ENCODE assay signal across 14 cellular contexts in genomic region chr6:21586300-21586699, GRCh38. TPM values are rescaled to one million over a fixed set of nuclear protein-coding genes. Genes with fewer than 3 reads are reported as not detected.
A peak's percentile ranks its signal among the peaks of the same experiment; 100 is the strongest.
DNase-seq lines count a peak whose midpoint lies in the region; ATAC-seq and TF ChIP-seq lines count a peak whose summit lies in the region.
"Had no signal": no experiment of that assay in that cellular context is flagged by ENCODE, and none has a peak within 500 bp of the region (broad histone marks: within the 10 kb centered on the region; RNA-seq: fewer than 3 reads in every experiment).

No MANE protein-coding gene starts in this region.

- peaks cover 7% of the 10 kb centered on the region for H3K27me3 Mint-ChIP-seq in brain
- peaks cover 4 to 18% (median 10%) of the 10 kb centered on the region in 5 donors for H3K27me3 Mint-ChIP-seq in naive thymus-derived CD8-positive, alpha-beta T cell

- H3K4me1 Mint-ChIP-seq in brain = peaks cover 30% of the 10 kb centered on the region
- H3K4me1 Mint-ChIP-seq in naive thymus-derived CD8-positive, alpha-beta T cell = peaks cover 10 to 15% (median 13%) of the 10 kb centered on the region in 4 donors

- TF ChIP-seq CTCF in BE2C (IDR thresholded peaks at IDR 0.05; ENCODE audit: low read depth, low read length) (no peak), brain (conservative IDR thresholded peaks at IDR 0.05) (no peak)

- peak overlapping the region; percentile 100 for H3K27ac Mint-ChIP-seq in brain
- no peak overlapping the region for H3K27ac Mint-ChIP-seq in naive thymus-derived CD8-positive, alpha-beta T cell

- H3K36me3 ChIP-seq in BE2C = no peaks in the 10 kb centered on the region
- H3K36me3 ChIP-seq in HUES48 (ENCODE audit: control insufficient read depth, insufficient read depth, low read length) = no peaks in the 10 kb centered on the region
- H3K36me3 ChIP-seq: lower lobe of right lung, ovary had no signal

- H3K27me3 ChIP-seq in BE2C (no peaks in the 10 kb centered on the region), HUES48 (ENCODE audit: control insufficient read depth, insufficient read depth, low read length) (peaks cover 27% of the 10 kb centered on the region)
- H3K27me3 ChIP-seq: ovary had no signal

- no peak for ATAC-seq in naive thymus-derived CD8-positive, alpha-beta T cell

- peaks cover 33% of the 10 kb centered on the region for H3K36me3 Mint-ChIP-seq in brain
- peaks cover 2 to 9% (median 6%) of the 10 kb centered on the region in 3 donors for H3K36me3 Mint-ChIP-seq in naive thymus-derived CD8-positive, alpha-beta T cell

- H3K9me3 ChIP-seq in BE2C (no peaks in the 10 kb centered on the region), HUES48 (ENCODE audit: control insufficient read depth, insufficient read depth, low read length) (peaks cover 6% of the 10 kb centered on the region; the same call in 1 of the 2 replicates)
- H3K9me3 ChIP-seq: lower lobe of right lung had no signal

- peak overlapping the region; percentile 99 to 100 (median 99) for H3K4me3 Mint-ChIP-seq in brain
- peak overlapping the region in 7 of 10 donors; percentile 8 to 96 (median 56) for H3K4me3 Mint-ChIP-seq in naive thymus-derived CD8-positive, alpha-beta T cell

- H3K9ac ChIP-seq in HUES48 (ENCODE audit: low read depth, low read length) = no peak overlapping the region

- H3K4me1 ChIP-seq in BE2C = peaks cover 3% of the 10 kb centered on the region; the same call in 1 of the 2 replicates
- H3K4me1 ChIP-seq in HUES48 (ENCODE audit: control insufficient read depth, insufficient read depth, low read length) = peaks cover 10% of the 10 kb centered on the region; the same call in 1 of the 2 replicates

- DNase-seq in BE2C (no peak), cerebellar cortex (ENCODE audit: low spot score) (no peak), NCI-H187 (lab: John Stamatoyannopoulos, UW) (no peak), HCEC 1CT (no peak), NCI-H2029 (lab: John Stamatoyannopoulos, UW) (no peak)
- DNase-seq in naive thymus-derived CD8-positive, alpha-beta T cell = no peak
- DNase-seq: activated CD4-positive, alpha-beta T cell treated with anti-CD3 and anti-CD28 coated beads, Interleukin-2, amount 50 U/mL, for 1 hour; dermis blood vessel endothelial cell; NCI-H226; OCI-M1 had no signal

- H3K9me3 Mint-ChIP-seq in brain = peaks cover 27 to 33% (median 28%) of the 10 kb centered on the region in 5 experiments
- H3K9me3 Mint-ChIP-seq in naive thymus-derived CD8-positive, alpha-beta T cell = peaks cover 0 to 15% (median 9%) of the 10 kb centered on the region in 9 donors

- POLR2A ChIA-PET in naive thymus-derived CD8-positive, alpha-beta T cell (lab: Charles Lee) = no interaction called here

- no peak overlapping the region for H3K27ac ChIP-seq in HUES48 (ENCODE audit: low read depth, low read length)

- H3K4me3 ChIP-seq in BE2C (ENCODE audit: low read depth, low read length) (peak overlapping the region; percentile 86; the same call in 1 of the 2 replicates), HUES48 (ENCODE audit: low read depth, low read length) (0 out of 2 replicates have a peak overlapping the region, but pooled peaks have one; percentile 88)

RNA-seq across cellular contexts. Expression of gene SOX4, which starts 7.3 kb away (rescaled TPM):
- polyA plus RNA-seq in BE2C (2012; ENCODE audit: insufficient read depth, insufficient read length, low read depth) = 37.2 TPM
- 231 TPM for polyA plus RNA-seq in brain (ENCODE audit: insufficient read depth, low read depth, low replicate concordance)
- total RNA-seq in naive thymus-derived CD8-positive, alpha-beta T cell = 1 to 10 TPM; 1.7 to 2.0 TPM
- 1 to 10 TPM; 1.0 to 1.4 (median 1.3) TPM for polyA plus RNA-seq in naive thymus-derived CD8-positive, alpha-beta T cell

Comparison
In these comparisons a context has a peak if more than half of its experiments do, and no peak if none do; other contexts are left out.
1. H3K27ac Mint-ChIP-seq: peak in brain (5 of 5); none in naive thymus-derived CD8-positive, alpha-beta T cell (0 of 10).
2. RNA of gene SOX4, which starts 7.3 kb away (polyA plus RNA-seq): 231 TPM in brain (single experiment); 1.0 to 1.4 TPM in naive thymus-derived CD8-positive, alpha-beta T cell; every median in the first group is over 10 times any median in the second.